25 cellular contexts compared by ENCODE assay signal in genomic region chr1:182564605-182565004, GRCh38. TPM values are rescaled to one million over a fixed set of nuclear protein-coding genes. Genes with fewer than 3 reads are reported as not detected.
"Had no signal": no experiment of that assay in that cellular context is flagged by ENCODE, and none has a peak within 500 bp of the region (broad histone marks: within the 10 kb centered on the region; RNA-seq: fewer than 3 reads in every experiment).

No MANE protein-coding gene starts in this region.

- H2AFZ ChIP-seq: neural progenitor cell, parathyroid adenoma had no signal

- H3K79me2 ChIP-seq: parathyroid adenoma had no signal

- H3K27ac ChIP-seq: neural progenitor cell, ovary, parathyroid adenoma, psoas muscle, skin epidermis, stomach, thoracic aorta, thyroid gland, tibial nerve, upper lobe of left lung, vagina had no signal

- H3K9ac ChIP-seq: neural progenitor cell, parathyroid adenoma had no signal

- H3K9me3 ChIP-seq: ovary, psoas muscle, stomach, thoracic aorta, thyroid gland, upper lobe of left lung, vagina had no signal

- H3K4me2 ChIP-seq: neural progenitor cell had no signal

- DNase-seq: natural killer cell; occipital lobe; ovary; posterior cingulate gyrus; psoas muscle; right cardiac atrium; stimulated activated CD4-positive, alpha-beta T cell treated with anti-CD3 and anti-CD28 coated beads, Interleukin-15, amount 100 ng/mL, for 24 hours; stimulated activated CD4-positive, alpha-beta T cell treated with anti-CD3 and anti-CD28 coated beads, Interleukin-2, amount 100 ng/mL, for 24 hours; stimulated activated CD4-positive, alpha-beta T cell treated with anti-CD3 and anti-CD28 coated beads, Interleukin-2, amount 100 ng/mL, for 48 hours; stimulated activated CD4-positive, alpha-beta T cell treated with anti-CD3 and anti-CD28 coated beads, Interleukin-4, amount 100 ng/mL, for 24 hours; stimulated activated naive B cell treated with anti-CD40 and anti-IgM and Interleukin-4, amounts not matched to agents 10 μg/mL and 1 μg/mL and 100 μg/mL, for 72 hours; stimulated activated naive CD4-positive, alpha-beta T cell treated with Interleukin-2 at 50 U/mL for 16 hours; stomach; thyroid gland; upper lobe of left lung had no signal

- H3K4me1 ChIP-seq: neural progenitor cell, parathyroid adenoma, psoas muscle, stomach, thyroid gland, tibial nerve, upper lobe of left lung, vagina had no signal

- ATAC-seq: natural killer cell; psoas muscle; right cardiac atrium; sciatic nerve; stimulated activated effector memory CD8-positive, alpha-beta T cell treated with anti-CD3 and anti-CD28 coated beads, Interleukin-12 subunit alpha, Interleukin-12 subunit beta, amount 100 ng/mL, for 72 hours; stimulated activated naive B cell treated with anti-CD40 and anti-IgM and Interleukin-4, amounts not matched to agents 10 μg/mL and 1 μg/mL and 100 μg/mL, for 72 hours had no signal

- H3K27me3 ChIP-seq: neural progenitor cell, ovary, stomach, thyroid gland, tibial nerve, upper lobe of left lung, vagina had no signal

- H3K36me3 ChIP-seq: neural progenitor cell, ovary, stomach, thoracic aorta, thyroid gland, tibial nerve, upper lobe of left lung, vagina had no signal

- FAIRE-seq: urothelium cell line had no signal

- H3K4me3 ChIP-seq: neural progenitor cell, ovary, psoas muscle, skin epidermis, stomach, thoracic aorta, thyroid gland, tibial nerve, upper lobe of left lung, vagina had no signal

RNA-seq across cellular contexts. Expression of gene RGS16, which starts 39.6 kb away (rescaled TPM):
- total RNA-seq: renal cortical epithelial cell had no signal
